1 cellular context compared by ENCODE assay signal in genomic region chr9:127726871-127727270, GRCh38.
TF ChIP-seq lines count a peak whose summit lies in the region.

No MANE protein-coding gene starts in this region.

TF ChIP-seq in H1, 55 proteins besides CTCF, POLR2A, EP300 and RAD21:
- no peak for TF ChIP-seq CREB1 (IDR thresholded peaks at IDR 0.05)
- no peak for TF ChIP-seq TAF1 (IDR thresholded peaks at IDR 0.05; ENCODE audit: low read depth, low read length)
- TF ChIP-seq RFX5 (IDR thresholded peaks at IDR 0.05; ENCODE audit: borderline replicate concordance, low read depth, low read length), result no peak
- no peak for TF ChIP-seq TAF7 (optimal IDR thresholded peaks at IDR 0.05; ENCODE audit: borderline replicate concordance, low read depth, low read length)
- no peak for TF ChIP-seq SIRT6 (IDR thresholded peaks at IDR 0.05; ENCODE audit: low read length)
- TF ChIP-seq MAFK (IDR thresholded peaks at IDR 0.05; ENCODE audit: low read depth, low read length), result no peak
- no peak for TF ChIP-seq GABPA (IDR thresholded peaks at IDR 0.05; ENCODE audit: borderline replicate concordance, insufficient read depth, low read length)
- TF ChIP-seq SRF (IDR thresholded peaks at IDR 0.05; ENCODE audit: low read depth, low read length), result no peak
- no peak for TF ChIP-seq SAP30 (IDR thresholded peaks at IDR 0.05; ENCODE audit: insufficient read depth, insufficient replicate concordance, low read length)
- TF ChIP-seq RXRA (IDR thresholded peaks at IDR 0.05; ENCODE audit: insufficient read depth, low read depth, low read length), result no peak
- TF ChIP-seq JUND (IDR thresholded peaks at IDR 0.05; ENCODE audit: low read length), result no peak
